ENCODE assay signal across 21 cellular contexts in genomic region chr11:69053546-69054396, GRCh38. TPM values are rescaled to one million over a fixed set of nuclear protein-coding genes. Genes with fewer than 3 reads are reported as not detected.
DNase-seq lines count a peak whose midpoint lies in the region; TF ChIP-seq lines count a peak whose summit lies in the region.
"Had no signal": no experiment of that assay in that cellular context is flagged by ENCODE, and none has a peak within 500 bp of the region (broad histone marks: within the 10 kb centered on the region; RNA-seq: fewer than 3 reads in every experiment).

No MANE protein-coding gene starts in this region.

- peaks cover 54% of the 10 kb centered on the region for H3K4me1 Mint-ChIP-seq in CD14-positive monocyte

- no peak overlapping the region for H2AFZ ChIP-seq in OCI-LY1 (ENCODE audit: low read length)
- H2AFZ ChIP-seq: neural progenitor cell had no signal

- peak overlapping the region; percentile 43 for H3K4me2 ChIP-seq in OCI-LY1 (ENCODE audit: low read length)
- H3K4me2 ChIP-seq: neural progenitor cell had no signal

- H3K27me3 ChIP-seq in OCI-LY1 (ENCODE audit: insufficient read depth, low read length) (no peaks in the 10 kb centered on the region), esophagus muscularis mucosa (no peaks in the 10 kb centered on the region), rectal smooth muscle tissue (ENCODE audit: control insufficient read depth, insufficient read depth, low read length) (no peaks in the 10 kb centered on the region)
- H3K27me3 ChIP-seq: neural progenitor cell, Peyer's patch had no signal

- H3K79me2 ChIP-seq in OCI-LY1 (ENCODE audit: insufficient read depth, low read length), result no peaks in the 10 kb centered on the region

- peaks cover 0 to 2% (median 0%) of the 10 kb centered on the region in 7 donors for H3K9me3 Mint-ChIP-seq in CD14-positive monocyte
- H3K9me3 Mint-ChIP-seq: activated T-cell treated with anti-CD3 and anti-CD28 coated beads, Interleukin-2, amount 50 U/mL, for 24 hours; effector memory CD8-positive, alpha-beta T cell; neural progenitor cell; T-helper 1 cell treated with Interleukin-12 subunit alpha and Interleukin-12 subunit beta and Interleukin-4 antibody, amounts not matched to agents 30 μg/mL and 1 μg/mL, for 36 hours had no signal

- H3K9ac ChIP-seq in OCI-LY1 (ENCODE audit: low read length) (no peak overlapping the region), rectal smooth muscle tissue (ENCODE audit: low read length) (no peak overlapping the region)

- TF ChIP-seq POLR2A in esophagus muscularis mucosa (IDR thresholded peaks at IDR 0.05; ENCODE audit: low read depth), result no peak

- WGBS in esophagus muscularis mucosa, result 72% methylated on average over 20 of the region's 35 CpGs

- no peak for TF ChIP-seq CTCF in CD14-positive monocyte (IDR thresholded peaks at IDR 0.05)
- no peak for TF ChIP-seq CTCF in OCI-LY1 (IDR thresholded peaks at IDR 0.05; ENCODE audit: low read length)
- TF ChIP-seq CTCF in esophagus muscularis mucosa (IDR thresholded peaks at IDR 0.05), result no peak

- H3K27ac ChIP-seq in OCI-LY1 (ENCODE audit: low read depth, low read length, poor library complexity, severe bottlenecking), result peak overlapping the region; percentile 84
- peak overlapping the region; percentile 98 to 100 (median 98) for H3K27ac ChIP-seq in esophagus muscularis mucosa (replicated peaks in 1 of 4)
- peak overlapping the region; percentile 70 for H3K27ac ChIP-seq in rectal smooth muscle tissue (ENCODE audit: low read depth, low read length)
- H3K27ac ChIP-seq: neural progenitor cell had no signal

- H3K36me3 Mint-ChIP-seq in CD14-positive monocyte, result peaks cover 50 to 69% of the 10 kb centered on the region in 2 donors
- H3K36me3 Mint-ChIP-seq: neural progenitor cell had no signal

- TF ChIP-seq EP300 in esophagus muscularis mucosa (IDR thresholded peaks at IDR 0.05), result no peak

- peak overlapping the region in 5 of 7 donors; percentile 1 to 73 (median 46) for H3K27ac Mint-ChIP-seq in CD14-positive monocyte
- H3K27ac Mint-ChIP-seq: activated T-cell treated with anti-CD3 and anti-CD28 coated beads, Interleukin-2, amount 50 U/mL, for 24 hours; neural progenitor cell; progenitor cell of endocrine pancreas; T-helper 1 cell treated with Interleukin-12 subunit alpha and Interleukin-12 subunit beta and Interleukin-4 antibody, amounts not matched to agents 30 μg/mL and 1 μg/mL, for 36 hours had no signal

- intact Hi-C loops in CD14-positive monocyte (cut with micrococcal nuclease) (no loop called here), esophagus muscularis mucosa (cut with DNase I) (no loop called here)

- peak overlapping the region in 1 of 2 donors; percentile 12 for H3K4me3 Mint-ChIP-seq in CD14-positive monocyte
- H3K4me3 Mint-ChIP-seq: activated T-cell treated with anti-CD3 and anti-CD28 coated beads, Interleukin-2, amount 50 U/mL, for 24 hours; effector memory CD8-positive, alpha-beta T cell; neural progenitor cell; T-helper 1 cell treated with Interleukin-12 subunit alpha and Interleukin-12 subunit beta and Interleukin-4 antibody, amounts not matched to agents 30 μg/mL and 1 μg/mL, for 36 hours had no signal

- no peaks in the 10 kb centered on the region for H3K9me2 ChIP-seq in OCI-LY1 (ENCODE audit: low read depth, low read length)

- H3K4me1 ChIP-seq in OCI-LY1 (ENCODE audit: insufficient read depth, low read length, severe bottlenecking), result peaks cover 68% of the 10 kb centered on the region
- peaks cover 55 to 95% (median 79%) of the 10 kb centered on the region in 4 donors for H3K4me1 ChIP-seq in esophagus muscularis mucosa
- H3K4me1 ChIP-seq in rectal smooth muscle tissue (ENCODE audit: control insufficient read depth, insufficient read depth, low read length), result peaks cover 33% of the 10 kb centered on the region

- H3K27me3 Mint-ChIP-seq in CD14-positive monocyte (ENCODE audit: low read depth in 3 of 3), result no peaks in the 10 kb centered on the region
- H3K27me3 Mint-ChIP-seq: activated T-cell treated with anti-CD3 and anti-CD28 coated beads, Interleukin-2, amount 50 U/mL, for 24 hours; effector memory CD8-positive, alpha-beta T cell; progenitor cell of endocrine pancreas had no signal

- H3K4me3 ChIP-seq in OCI-LY1 (ENCODE audit: low read depth, low read length, poor library complexity, severe bottlenecking), result no peak overlapping the region
- peak overlapping the region in 2 of 4 donors; percentile 82 to 93 for H3K4me3 ChIP-seq in esophagus muscularis mucosa
- no peak overlapping the region for H3K4me3 ChIP-seq in rectal smooth muscle tissue (ENCODE audit: low read length)
- H3K4me3 ChIP-seq: lung, neural progenitor cell, Peyer's patch had no signal

- H3F3A ChIP-seq in OCI-LY1 (ENCODE audit: insufficient read depth, low read length), result no peaks in the 10 kb centered on the region

- no peaks in the 10 kb centered on the region for H3K9me3 ChIP-seq in OCI-LY1 (ENCODE audit: low read length)
- H3K9me3 ChIP-seq in esophagus muscularis mucosa, result no peaks in the 10 kb centered on the region
- H3K9me3 ChIP-seq: Peyer's patch had no signal

- no peaks in the 10 kb centered on the region for H4K20me1 ChIP-seq in OCI-LY1 (ENCODE audit: insufficient read depth, low read length)

- peaks cover 10% of the 10 kb centered on the region; the same call in 1 of the 2 replicates for H3K36me3 ChIP-seq in OCI-LY1 (ENCODE audit: insufficient read depth, low read length)
- H3K36me3 ChIP-seq in esophagus muscularis mucosa, result peaks cover 23 to 51% (median 37%) of the 10 kb centered on the region in 4 donors
- H3K36me3 ChIP-seq in rectal smooth muscle tissue (ENCODE audit: control insufficient read depth, insufficient read depth, low read length), result peaks cover 13% of the 10 kb centered on the region
- H3K36me3 ChIP-seq: neural progenitor cell had no signal

- no peak for DNase-seq in CD14-positive monocyte (ENCODE audit: low spot score)
- DNase-seq in esophagus muscularis mucosa (ENCODE audit: extremely low spot score), result no peak
- no peak for DNase-seq in SW 1271 (lab: John Stamatoyannopoulos, UW)
- DNase-seq in retina, result no peak
- no peak for DNase-seq in superior temporal gyrus (ENCODE audit: extremely low spot score)
- DNase-seq: activated CD4-positive, alpha-beta T cell treated with anti-CD3 and anti-CD28 coated beads for 48 hours; activated T-cell treated with anti-CD3 and anti-CD28 coated beads, Interleukin-2, amount 50 U/mL, for 24 hours; effector memory CD8-positive, alpha-beta T cell; EL; hypothalamus; NCI-H2171; NCI-H524 treated with DMSO at 0.1 percent for 48 hours; NK-92 treated with Interleukin-12 subunit alpha and Interleukin-12 subunit beta, amount 100 ng/mL, for 24 hours; Peyer's patch had no signal

RNA-seq across cellular contexts. Expression of gene TPCN2, which starts 5.0 kb away (rescaled TPM):
- 10 to 100 TPM; 29.3 to 31.5 TPM for polyA plus RNA-seq in CD14-positive monocyte
- total RNA-seq in esophagus muscularis mucosa, result 10 to 100 TPM; 18.7 to 34.5 (median 24.7) TPM

RNA-seq across cellular contexts. Expression of gene MRGPRF, which starts 40.7 kb away (rescaled TPM):
- polyA plus RNA-seq in CD14-positive monocyte, result under 1 TPM in 1 of 2 donors, not detected in 1; 0.22 TPM
- total RNA-seq in esophagus muscularis mucosa, result 100 to 1,000 TPM in 3 of 4 donors, 10 to 100 TPM in 1; 77.9 to 206 (median 126) TPM
- total RNA-seq: activated CD8-positive, alpha-beta memory T cell treated with anti-CD3 and anti-CD28 coated beads for 36 hours had no signal
